1 cellular context compared by ENCODE assay signal in genomic region chr3:172579753-172580152, GRCh38. TPM values are rescaled to one million over a fixed set of nuclear protein-coding genes. Genes with fewer than 3 reads are reported as not detected.
"Had no signal": no experiment of that assay in that cellular context is flagged by ENCODE, and none has a peak within 500 bp of the region (broad histone marks: within the 10 kb centered on the region; RNA-seq: fewer than 3 reads in every experiment).

No MANE protein-coding gene starts in this region.

RNA-seq across cellular contexts. Expression of gene TNFSF10, which starts 56.5 kb away (rescaled TPM):
- total RNA-seq: SJCRH30 had no signal
